In genomic region chr6:95521181-95521580, GRCh38 we compare ENCODE assay signal across 2 cellular contexts.
TF ChIP-seq lines count a peak whose summit lies in the region.

No MANE protein-coding gene starts in this region.

TF ChIP-seq in GM23338, 12 proteins besides CTCF, POLR2A, EP300 and RAD21:
- no peak for TF ChIP-seq REST (IDR thresholded peaks at IDR 0.05; ENCODE audit: unreplicated experiment)

TF ChIP-seq in IMR-90, 13 proteins besides CTCF, POLR2A, EP300 and RAD21 (continued from another document):
- no peak for TF ChIP-seq SMC3 (IDR thresholded peaks at IDR 0.05; ENCODE audit: low read depth, low read length)
- no peak for TF ChIP-seq CEBPB (IDR thresholded peaks at IDR 0.05; ENCODE audit: low read depth, low read length)
TF ChIP-seq in IMR-90: peak in this region for 1.
